ENCODE assay signal across 1 cellular context in the genomic region with DNA sequence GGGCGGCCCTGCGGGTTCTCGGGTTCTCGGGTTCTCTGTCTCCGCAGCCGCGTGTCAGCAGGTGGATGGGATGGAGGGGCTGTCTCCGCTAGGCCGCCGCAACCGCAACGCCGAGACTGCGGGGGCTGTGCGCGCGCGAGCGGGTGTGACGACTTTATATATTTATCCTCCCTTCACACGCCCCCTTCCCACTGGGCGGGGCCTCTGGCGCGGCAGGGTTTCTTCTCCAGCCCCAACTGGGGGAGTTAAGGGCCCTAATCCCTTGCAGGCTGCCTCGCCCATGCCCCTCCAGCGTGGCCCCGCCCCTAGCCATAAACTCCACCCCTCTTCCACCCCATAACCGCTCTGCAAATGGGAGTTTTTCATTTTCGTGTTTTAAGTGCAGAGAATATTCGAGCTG.
TF ChIP-seq lines count a peak whose summit lies in the region.

No MANE protein-coding gene starts in this region.

TF ChIP-seq in HepG2, 621 proteins besides CTCF, POLR2A, EP300 and RAD21:
- TF ChIP-seq BORCS8-MEF2B (CRISPR knock-in tag; IDR thresholded peaks at IDR 0.05), result no peak
- TF ChIP-seq ZNF337 (CRISPR knock-in tag; IDR thresholded peaks at IDR 0.05; ENCODE audit: borderline replicate concordance, low read depth), result no peak
- no peak for TF ChIP-seq ZNF720 (CRISPR knock-in tag; IDR thresholded peaks at IDR 0.05)
- no peak for TF ChIP-seq SP140L (CRISPR knock-in tag; IDR thresholded peaks at IDR 0.05; ENCODE audit: borderline replicate concordance)
- no peak for TF ChIP-seq NRL (CRISPR knock-in tag; IDR thresholded peaks at IDR 0.05; ENCODE audit: borderline replicate concordance)
- no peak for TF ChIP-seq RBAK (CRISPR knock-in tag; IDR thresholded peaks at IDR 0.05)
